Comparison of ENCODE assay signal across 11 cellular contexts in the genomic region with DNA sequence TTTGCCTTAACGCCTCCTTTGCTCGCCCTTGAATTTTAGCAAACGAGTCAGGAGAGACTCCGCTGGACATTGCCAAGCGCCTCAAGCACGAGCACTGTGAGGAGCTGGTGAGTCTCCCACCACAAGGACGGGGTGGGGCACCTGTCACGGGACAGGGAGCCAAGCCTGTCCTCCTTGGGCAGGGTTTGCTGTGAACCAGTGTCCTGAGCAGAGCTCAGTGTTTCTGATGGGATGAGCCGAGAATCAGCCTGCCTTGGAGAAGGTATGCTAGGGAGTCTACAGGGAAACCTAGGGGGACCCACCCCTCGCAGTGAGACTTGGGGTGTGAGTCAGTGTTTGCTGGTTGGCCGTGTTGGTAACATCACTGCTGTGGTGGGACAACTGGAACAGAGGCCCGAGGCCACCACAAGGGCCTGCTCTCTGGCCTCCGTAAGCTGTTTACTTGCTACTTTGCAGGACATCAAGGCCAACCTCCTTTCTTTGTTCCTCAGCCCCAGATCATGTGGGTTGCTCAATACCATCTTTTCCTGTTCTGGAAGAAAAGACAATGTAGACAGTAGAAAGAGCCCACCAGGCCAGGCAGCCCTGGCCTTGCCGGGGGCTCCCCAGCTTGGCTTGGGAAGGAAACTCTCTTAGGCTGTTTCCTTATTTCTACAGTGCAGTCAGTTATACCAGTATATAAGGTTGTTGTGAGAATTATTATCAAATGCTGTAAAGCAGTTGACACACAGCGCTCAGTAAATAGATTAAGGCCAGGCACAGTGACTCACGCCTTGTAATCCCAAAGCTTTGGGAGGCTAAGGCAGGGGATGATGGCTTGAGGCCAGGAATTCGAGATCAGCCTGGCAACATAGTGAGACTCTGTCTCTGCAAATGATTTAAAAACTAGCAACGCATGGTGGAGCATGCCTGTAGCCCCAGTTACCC. TPM values are rescaled to one million over a fixed set of nuclear protein-coding genes. Genes with fewer than 3 reads are reported as not detected.
A peak's percentile ranks its signal among the peaks of the same experiment; 100 is the strongest.
DNase-seq lines count a peak whose midpoint lies in the region; ATAC-seq and TF ChIP-seq lines count a peak whose summit lies in the region.
"Had no signal": no experiment of that assay in that cellular context is flagged by ENCODE, and none has a peak within 500 bp of the region (broad histone marks: within the 10 kb centered on the region; RNA-seq: fewer than 3 reads in every experiment).

No MANE protein-coding gene starts in this region.

- peaks cover 13% of the 10 kb centered on the region; the same call in 1 of the 2 replicates for H3K36me3 ChIP-seq in HUES48 (ENCODE audit: control insufficient read depth, insufficient read depth, low read length)
- no peaks in the 10 kb centered on the region for H3K36me3 ChIP-seq in breast epithelium
- H3K36me3 ChIP-seq in tibial nerve = peaks cover 0 to 46% (median 0%) of the 10 kb centered on the region in 3 donors

- H3K27me3 ChIP-seq in HUES48 (ENCODE audit: control insufficient read depth, insufficient read depth, low read length) (no peaks in the 10 kb centered on the region), breast epithelium (no peaks in the 10 kb centered on the region), tibial nerve (no peaks in the 10 kb centered on the region)
- H3K27me3 ChIP-seq: SJCRH30 had no signal

- TF ChIP-seq EP300 in tibial nerve (IDR thresholded peaks at IDR 0.05) = peak; percentile 12 to 83

- no peak overlapping the region for H3K4me3 Mint-ChIP-seq in activated CD8-positive, alpha-beta T cell treated with anti-CD3 and anti-CD28 coated beads for 36 hours
- H3K4me3 Mint-ChIP-seq: activated naive CD8-positive, alpha-beta T cell treated with anti-CD3 and anti-CD28 coated beads, Interleukin-2, amount 10 ng/mL, durations not matched to agents 7 days and 5 days had no signal

- TF ChIP-seq POLR2A in breast epithelium (IDR thresholded peaks at IDR 0.05) (no peak), tibial nerve (IDR thresholded peaks at IDR 0.05) (no peak)

- intact Hi-C loops in breast epithelium (cut with DNase I; ENCODE audit: low total_unique reads) = no loop called here
- intact Hi-C loops in left colon (cut with DNase I, micrococcal nuclease) = no loop called here
- intact Hi-C loops in activated CD8-positive, alpha-beta T cell treated with anti-CD3 and anti-CD28 coated beads for 36 hours (cut with micrococcal nuclease) = no loop called here

- no peaks in the 10 kb centered on the region for H3K27me3 Mint-ChIP-seq in activated CD8-positive, alpha-beta T cell treated with anti-CD3 and anti-CD28 coated beads for 36 hours

- TF ChIP-seq CTCF in breast epithelium (IDR thresholded peaks at IDR 0.05) = no peak
- no peak for TF ChIP-seq CTCF in tibial nerve (IDR thresholded peaks at IDR 0.05)
- TF ChIP-seq CTCF in activated CD8-positive, alpha-beta T cell treated with anti-CD3 and anti-CD28 coated beads for 36 hours (IDR thresholded peaks at IDR 0.05) = no peak

- no peak overlapping the region for H3K9ac ChIP-seq in HUES48 (ENCODE audit: low read depth, low read length)

- H3K4me3 ChIP-seq in HUES48 (ENCODE audit: low read depth, low read length) = no peak overlapping the region
- no peak overlapping the region for H3K4me3 ChIP-seq in breast epithelium
- no peak overlapping the region for H3K4me3 ChIP-seq in tibial nerve
- H3K4me3 ChIP-seq: SJCRH30 had no signal

- H3K4me1 ChIP-seq in HUES48 (ENCODE audit: control insufficient read depth, insufficient read depth, low read length) (peaks cover 8% of the 10 kb centered on the region), breast epithelium (no peaks in the 10 kb centered on the region), tibial nerve (peaks cover 0 to 59% (median 15%) of the 10 kb centered on the region in 4 donors)

- H3K9me3 ChIP-seq in HUES48 (ENCODE audit: control insufficient read depth, insufficient read depth, low read length) (no peaks in the 10 kb centered on the region), breast epithelium (no peaks in the 10 kb centered on the region), tibial nerve (no peaks in the 10 kb centered on the region)
- H3K9me3 ChIP-seq: SJCRH30 had no signal

- POLR2A ChIA-PET in activated CD8-positive, alpha-beta T cell treated with anti-CD3 and anti-CD28 coated beads for 36 hours (lab: Charles Lee) = no interaction called here

- H3K9me3 Mint-ChIP-seq in activated CD8-positive, alpha-beta T cell treated with anti-CD3 and anti-CD28 coated beads for 36 hours = no peaks in the 10 kb centered on the region
- H3K9me3 Mint-ChIP-seq: activated naive CD8-positive, alpha-beta T cell treated with anti-CD3 and anti-CD28 coated beads, Interleukin-2, amount 10 ng/mL, durations not matched to agents 7 days and 5 days; naive B cell had no signal

- peak; percentile 76 for ATAC-seq in left colon
- ATAC-seq in activated CD8-positive, alpha-beta T cell treated with anti-CD3 and anti-CD28 coated beads for 36 hours = no peak

- CTCF ChIA-PET in activated CD8-positive, alpha-beta T cell treated with anti-CD3 and anti-CD28 coated beads for 36 hours (lab: Charles Lee) = interaction anchor here (1.4 kb wide), 1 partner anchor 10 kb away, joined by 6 read pairs; no protein-coding TSS in a partner anchor

- no peak overlapping the region for H3K27ac Mint-ChIP-seq in activated CD8-positive, alpha-beta T cell treated with anti-CD3 and anti-CD28 coated beads for 36 hours
- H3K27ac Mint-ChIP-seq: activated naive CD8-positive, alpha-beta T cell treated with anti-CD3 and anti-CD28 coated beads, Interleukin-2, amount 10 ng/mL, durations not matched to agents 7 days and 5 days had no signal

- H3K4me1 Mint-ChIP-seq in activated CD8-positive, alpha-beta T cell treated with anti-CD3 and anti-CD28 coated beads for 36 hours (ENCODE audit: low read depth) = no peaks in the 10 kb centered on the region
- H3K4me1 Mint-ChIP-seq: naive B cell had no signal

- DNase-seq in breast epithelium (ENCODE audit: low spot score in 2 of 2) = no peak
- DNase-seq in left colon = peak; percentile 35 to 70
- DNase-seq in tibial nerve (ENCODE audit: low spot score in 2 of 2) = peak in 1 of 2 donors; percentile 51
- no peak for DNase-seq in midbrain (lab: John Stamatoyannopoulos, UW)
- DNase-seq in stimulated activated CD4-positive, alpha-beta T cell treated with anti-CD3 and anti-CD28 coated beads, Interleukin-2, amount 100 ng/mL, for 48 hours = no peak
- no peak for DNase-seq in NCI-H2029 (lab: John Stamatoyannopoulos, UW)
- no peak for DNase-seq in activated CD8-positive, alpha-beta T cell treated with anti-CD3 and anti-CD28 coated beads for 36 hours
- DNase-seq: activated naive CD8-positive, alpha-beta T cell treated with anti-CD3 and anti-CD28 coated beads, Interleukin-2, amount 10 ng/mL, durations not matched to agents 7 days and 5 days; naive B cell had no signal

- H3K36me3 Mint-ChIP-seq in activated CD8-positive, alpha-beta T cell treated with anti-CD3 and anti-CD28 coated beads for 36 hours (ENCODE audit: low read depth) = no peaks in the 10 kb centered on the region
- H3K36me3 Mint-ChIP-seq: activated naive CD8-positive, alpha-beta T cell treated with anti-CD3 and anti-CD28 coated beads, Interleukin-2, amount 10 ng/mL, durations not matched to agents 7 days and 5 days; naive B cell had no signal

- WGBS in tibial nerve, 2 donors = 52 to 58% methylated on average over 17 to 18 of the region's 18 CpGs

- peak overlapping the region; percentile 62 for H3K27ac ChIP-seq in HUES48 (ENCODE audit: low read depth, low read length)
- peak overlapping the region; percentile 63 to 91 for H3K27ac ChIP-seq in breast epithelium
- H3K27ac ChIP-seq in tibial nerve = peak overlapping the region; percentile 64 to 94 (median 88)
- H3K27ac ChIP-seq: SJCRH30 had no signal

RNA-seq across cellular contexts. Expression of a gene that starts 42.4 kb away (rescaled TPM):
- 100 to 1,000 TPM in 1 of 3 donors, 10 to 100 TPM in 2; 35.7 to 271 (median 63.3) TPM for total RNA-seq in breast epithelium
- 10 to 100 TPM; 43.1 to 51.3 TPM for total RNA-seq in left colon
- 10 to 100 TPM; 65.9 to 97.3 (median 89.0) TPM for total RNA-seq in tibial nerve
- 100 to 1,000 TPM; 111 to 117 TPM for total RNA-seq in activated CD8-positive, alpha-beta T cell treated with anti-CD3 and anti-CD28 coated beads for 36 hours

RNA-seq across cellular contexts. Expression of a gene that starts 42.5 kb away (rescaled TPM):
- total RNA-seq in breast epithelium = 10 to 100 TPM; 18.1 to 26.2 (median 23.1) TPM
- total RNA-seq in left colon = 10 to 100 TPM; 17.7 to 20.0 TPM
- total RNA-seq in tibial nerve = 10 to 100 TPM; 18.6 to 43.9 (median 25.0) TPM
- total RNA-seq in activated CD8-positive, alpha-beta T cell treated with anti-CD3 and anti-CD28 coated beads for 36 hours = 10 to 100 TPM; 72.2 to 73.0 TPM

Comparison
In these comparisons a context has a peak if more than half of its experiments do, and no peak if none do; other contexts are left out.
1. DNase-seq: peak in left colon (2 of 2); none in breast epithelium (0 of 2), midbrain (single experiment), stimulated activated CD4-positive, alpha-beta T cell treated with anti-CD3 and anti-CD28 coated beads, Interleukin-2, amount 100 ng/mL, for 48 hours (0 of 2), NCI-H2029 (single experiment) and activated CD8-positive, alpha-beta T cell treated with anti-CD3 and anti-CD28 coated beads for 36 hours (single experiment).
2. Peak in every context shown above with its lines, with median percentiles within 50 percentile points of each other: H3K27ac ChIP-seq.